ENCODE assay signal across 8 cellular contexts in genomic region chr1:199272690-199273089, GRCh38.
DNase-seq lines count a peak whose midpoint lies in the region; ATAC-seq and TF ChIP-seq lines count a peak whose summit lies in the region.

No MANE protein-coding gene starts in this region.

- intact Hi-C loops in head of caudate nucleus (cut with DNase I): no loop called here

- ATAC-seq in HG03571 (IDR thresholded peaks at IDR 0.05; ENCODE audit: unreplicated experiment): peak; percentile 78

- DNase-seq in AG20443 (ENCODE audit: low spot score): peak; percentile 89
- DNase-seq in GM20000 (ENCODE audit: low spot score): peak; percentile 47
- DNase-seq in cerebellum (ENCODE audit: low spot score): peak; percentile 57
- DNase-seq in skeletal muscle cell (ENCODE audit: low read depth): peak; percentile 81
- DNase-seq in head of caudate nucleus: no peak
- DNase-seq in mesenteric fat pad (ENCODE audit: low spot score): no peak
- no peak for DNase-seq in activated CD4-positive, alpha-beta T cell treated with anti-CD3 and anti-CD28 coated beads, Interleukin-2, amount 50 U/mL, for 48 hours

- no peak overlapping the region for H3K4me3 ChIP-seq in skeletal muscle cell (ENCODE audit: low read depth, low read length)

- no peak for TF ChIP-seq CTCF in GM20000 (IDR thresholded peaks at IDR 0.05; ENCODE audit: extremely low read depth, missing control alignments)

Comparison
In these comparisons a context has a peak if more than half of its experiments do, and no peak if none do; other contexts are left out.
1. DNase-seq: peak in AG20443 (single experiment), GM20000 (single experiment), cerebellum (single experiment) and skeletal muscle cell (single experiment); none in head of caudate nucleus (0 of 42), mesenteric fat pad (single experiment) and activated CD4-positive, alpha-beta T cell treated with anti-CD3 and anti-CD28 coated beads, Interleukin-2, amount 50 U/mL, for 48 hours (0 of 2).